Comparison of ENCODE assay signal across 12 cellular contexts in genomic region chr21:38567577-38568360, GRCh38.
DNase-seq lines count a peak whose midpoint lies in the region; ATAC-seq and TF ChIP-seq lines count a peak whose summit lies in the region.
"Had no signal": no experiment of that assay in that cellular context is flagged by ENCODE, and none has a peak within 500 bp of the region (broad histone marks: within the 10 kb centered on the region; RNA-seq: fewer than 3 reads in every experiment).

No MANE protein-coding gene starts in this region.

- peak overlapping the region; percentile 66 for H2AFZ ChIP-seq in SK-N-SH (ENCODE audit: low read depth)

- H3K27me3 ChIP-seq in SK-N-SH (ENCODE audit: insufficient read depth) (peaks cover 7% of the 10 kb centered on the region; the same call in 1 of the 2 replicates), body of pancreas (peaks cover 0 to 3% of the 10 kb centered on the region in 2 donors)

- H3K4me1 ChIP-seq in SK-N-SH (ENCODE audit: control insufficient read depth in 1 of 2, insufficient read depth in 2 of 2, low read depth in 1 of 2, low read length in 1 of 2) (no peaks in the 10 kb centered on the region; a peak in 1 of 4 replicates), body of pancreas (no peaks in the 10 kb centered on the region)

- H3K36me3 ChIP-seq in SK-N-SH (replicated peaks in 1 of 2; ENCODE audit: control insufficient read depth in 1 of 2, insufficient read depth in 2 of 2, low read length in 1 of 2): no peaks in the 10 kb centered on the region
- H3K36me3 ChIP-seq in body of pancreas (replicated peaks in 1 of 2; ENCODE audit: insufficient read depth in 1 of 2, low read depth in 2 of 2): no peaks in the 10 kb centered on the region

- H3K9me3 ChIP-seq in SK-N-SH: no peaks in the 10 kb centered on the region
- H3K9me3 ChIP-seq in body of pancreas: no peaks in the 10 kb centered on the region

- 27% methylated on average over 20 of the region's 21 CpGs for WGBS in SK-N-SH (ENCODE audit: low lambda C conversion rate)
- 39 to 49% methylated on average over 21 of the region's 21 CpGs for WGBS in body of pancreas, 2 donors

- no peaks in the 10 kb centered on the region for H3K79me2 ChIP-seq in SK-N-SH (ENCODE audit: insufficient read depth)

- TF ChIP-seq CTCF in SK-N-SH (IDR thresholded peaks at IDR 0.05) (no peak), fibroblast of the aortic adventitia (IDR thresholded peaks at IDR 0.05; ENCODE audit: insufficient read depth, low read length) (no peak), body of pancreas (IDR thresholded peaks at IDR 0.05) (no peak), Calu3 (IDR thresholded peaks at IDR 0.05; ENCODE audit: unreplicated experiment) (no peak)

- H3K36me3 Mint-ChIP-seq in Calu3 (ENCODE audit: insufficient read depth, unreplicated experiment): no peaks in the 10 kb centered on the region

- no peaks in the 10 kb centered on the region for H3K9me3 Mint-ChIP-seq in Calu3 (ENCODE audit: low read depth, unreplicated experiment)
- H3K9me3 Mint-ChIP-seq: T-helper 1 cell treated with Interleukin-12 subunit alpha and Interleukin-12 subunit beta and Interleukin-4 antibody, amounts not matched to agents 30 μg/mL and 1 μg/mL, for 36 hours had no signal

- peak overlapping the region; percentile 21 to 51 for H3K4me3 ChIP-seq in SK-N-SH (ENCODE audit: low read depth in 2 of 2, low read length in 1 of 2)
- H3K4me3 ChIP-seq in fibroblast of the aortic adventitia (ENCODE audit: low read depth, low read length): peak overlapping the region; percentile 37
- H3K4me3 ChIP-seq in body of pancreas: no peak overlapping the region

- intact Hi-C loops in sciatic nerve (cut with DNase I): no loop called here
- intact Hi-C loops in body of pancreas (cut with DNase I): no loop called here
- intact Hi-C loops in Calu3 (cut with micrococcal nuclease; ENCODE audit: unreplicated experiment): no loop called here

- H3K9me2 ChIP-seq in SK-N-SH: no peaks in the 10 kb centered on the region

- TF ChIP-seq POLR2A in body of pancreas (IDR thresholded peaks at IDR 0.05): no peak

- POLR2A ChIA-PET in SK-N-SH (lab: Yijun Ruan, JAX): no interaction called here

- H3K27ac Mint-ChIP-seq in Calu3 (ENCODE audit: unreplicated experiment): no peak overlapping the region
- H3K27ac Mint-ChIP-seq: T-helper 1 cell treated with Interleukin-12 subunit alpha and Interleukin-12 subunit beta and Interleukin-4 antibody, amounts not matched to agents 30 μg/mL and 1 μg/mL, for 36 hours had no signal

- CTCF ChIA-PET in SK-N-SH (lab: Yijun Ruan, JAX): interaction anchor here (1.4 kb wide), 1 partner anchor 11 kb away, joined by 3 read pairs; no protein-coding TSS in a partner anchor
- CTCF ChIA-PET in Calu3 (lab: Charles Lee): no interaction called here

- no TSS peak for BruUV-seq in Calu3 (replicated peaks; lab: Mats Ljungman, UMichigan)

- H3F3A ChIP-seq in SK-N-SH (replicated peaks; ENCODE audit: insufficient read depth): no peaks in the 10 kb centered on the region

- ATAC-seq in sciatic nerve (peak; percentile 41), body of pancreas (no peak)
- ATAC-seq: left ventricle myocardium superior had no signal

- H3K4me1 Mint-ChIP-seq in Calu3 (ENCODE audit: low read depth, unreplicated experiment): no peaks in the 10 kb centered on the region

- no peak overlapping the region for H3K4me3 Mint-ChIP-seq in Calu3 (ENCODE audit: low read depth, unreplicated experiment)
- H3K4me3 Mint-ChIP-seq: T-helper 1 cell treated with Interleukin-12 subunit alpha and Interleukin-12 subunit beta and Interleukin-4 antibody, amounts not matched to agents 30 μg/mL and 1 μg/mL, for 36 hours had no signal

- no peak for TF ChIP-seq EP300 in SK-N-SH (IDR thresholded peaks at IDR 0.05; ENCODE audit: borderline replicate concordance in 1 of 2, low read depth in 1 of 2, low read length in 1 of 2)

- H3K27ac ChIP-seq in SK-N-SH (ENCODE audit: low read depth in 2 of 2, low read length in 1 of 2) (no peak overlapping the region), body of pancreas (no peak overlapping the region)

- H4K20me1 ChIP-seq in SK-N-SH (ENCODE audit: insufficient read depth): no peaks in the 10 kb centered on the region

- TF ChIP-seq RAD21 in SK-N-SH (IDR thresholded peaks at IDR 0.05; ENCODE audit: low read length): no peak

- peak overlapping the region; percentile 77 for H3K4me2 ChIP-seq in SK-N-SH

- H3K9ac ChIP-seq in SK-N-SH: no peak overlapping the region

- peak; percentile 11 for DNase-seq in ELF-1 (ENCODE audit: low read depth, low spot score)
- DNase-seq in SK-N-SH: peak; percentile 29
- peak; percentile 38 for DNase-seq in fibroblast of the aortic adventitia (ENCODE audit: low read depth)
- no peak for DNase-seq in sciatic nerve (ENCODE audit: low spot score)
- no peak for DNase-seq in body of pancreas
- DNase-seq in Calu3: no peak
- DNase-seq in RKO (ENCODE audit: low spot score): no peak
- DNase-seq in mucosa of gallbladder (ENCODE audit: low spot score): no peak
- DNase-seq: left ventricle myocardium superior; NCI-H2227 treated with DMSO at 0.1 percent for 48 hours; stimulated activated naive CD4-positive, alpha-beta T cell had no signal

- H3K27me3 Mint-ChIP-seq in Calu3 (ENCODE audit: unreplicated experiment): peaks cover 58% of the 10 kb centered on the region

TF ChIP-seq in SK-N-SH, 30 proteins besides CTCF, POLR2A, EP300 and RAD21:
- TF ChIP-seq TEAD4 (IDR thresholded peaks at IDR 0.05; ENCODE audit: borderline replicate concordance, insufficient read depth) (no peak), SMC3 (IDR thresholded peaks at IDR 0.05; ENCODE audit: low read depth, low read length) (no peak), POLR2AphosphoS5 (IDR thresholded peaks at IDR 0.05; ENCODE audit: low read depth, low read length) (no peak), TAF1 (IDR thresholded peaks at IDR 0.05; ENCODE audit: borderline replicate concordance, low read depth, low read length) (no peak), NRF1 (IDR thresholded peaks at IDR 0.05; ENCODE audit: low read depth, low read length) (no peak), RCOR1 (IDR thresholded peaks at IDR 0.05; ENCODE audit: low read length) (no peak), JUND (IDR thresholded peaks at IDR 0.05) (no peak)
- TF ChIP-seq, protein P1, sequence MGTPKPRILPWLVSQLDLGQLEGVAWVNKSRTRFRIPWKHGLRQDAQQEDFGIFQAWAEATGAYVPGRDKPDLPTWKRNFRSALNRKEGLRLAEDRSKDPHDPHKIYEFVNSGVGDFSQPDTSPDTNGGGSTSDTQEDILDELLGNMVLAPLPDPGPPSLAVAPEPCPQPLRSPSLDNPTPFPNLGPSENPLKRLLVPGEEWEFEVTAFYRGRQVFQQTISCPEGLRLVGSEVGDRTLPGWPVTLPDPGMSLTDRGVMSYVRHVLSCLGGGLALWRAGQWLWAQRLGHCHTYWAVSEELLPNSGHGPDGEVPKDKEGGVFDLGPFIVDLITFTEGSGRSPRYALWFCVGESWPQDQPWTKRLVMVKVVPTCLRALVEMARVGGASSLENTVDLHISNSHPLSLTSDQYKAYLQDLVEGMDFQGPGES (IDR thresholded peaks at IDR 0.05; ENCODE audit: low read depth, low read length): no peak
- TF ChIP-seq, protein P2, sequence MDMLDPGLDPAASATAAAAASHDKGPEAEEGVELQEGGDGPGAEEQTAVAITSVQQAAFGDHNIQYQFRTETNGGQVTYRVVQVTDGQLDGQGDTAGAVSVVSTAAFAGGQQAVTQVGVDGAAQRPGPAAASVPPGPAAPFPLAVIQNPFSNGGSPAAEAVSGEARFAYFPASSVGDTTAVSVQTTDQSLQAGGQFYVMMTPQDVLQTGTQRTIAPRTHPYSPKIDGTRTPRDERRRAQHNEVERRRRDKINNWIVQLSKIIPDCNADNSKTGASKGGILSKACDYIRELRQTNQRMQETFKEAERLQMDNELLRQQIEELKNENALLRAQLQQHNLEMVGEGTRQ (IDR thresholded peaks at IDR 0.05; ENCODE audit: borderline replicate concordance, low read depth, low read length): no peak

Comparison
In these comparisons a context has a peak if more than half of its experiments do, and no peak if none do; other contexts are left out.
1. DNase-seq: peak in ELF-1 (single experiment), SK-N-SH (single experiment) and fibroblast of the aortic adventitia (single experiment); none in sciatic nerve (single experiment), body of pancreas (0 of 4), Calu3 (single experiment), RKO (single experiment) and mucosa of gallbladder (single experiment).
2. H3K4me3 ChIP-seq: peak in SK-N-SH (2 of 2) and fibroblast of the aortic adventitia (single experiment); none in body of pancreas (0 of 2).